ENCODE assay signal across 13 cellular contexts in genomic region chr7:129067943-129068548, GRCh38.
"Had no signal": no experiment of that assay in that cellular context is flagged by ENCODE, and none has a peak within 500 bp of the region (broad histone marks: within the 10 kb centered on the region; RNA-seq: fewer than 3 reads in every experiment).

No MANE protein-coding gene starts in this region.

- H3K27ac ChIP-seq: parathyroid adenoma, thyroid gland had no signal

- H3K36me3 Mint-ChIP-seq: activated naive CD8-positive, alpha-beta T cell; immature natural killer cell; memory B cell; naive thymus-derived CD4-positive, alpha-beta T cell; stimulated activated naive B cell treated with anti-CD40 and anti-IgM and Interleukin-4, amounts not matched to agents 10 μg/mL and 1 μg/mL and 100 μg/mL, for 72 hours had no signal

- H3K4me3 Mint-ChIP-seq: activated naive CD8-positive, alpha-beta T cell; effector memory CD8-positive, alpha-beta T cell; immature natural killer cell; memory B cell; naive thymus-derived CD4-positive, alpha-beta T cell; stimulated activated naive B cell treated with anti-CD40 and anti-IgM and Interleukin-4, amounts not matched to agents 10 μg/mL and 1 μg/mL and 100 μg/mL, for 72 hours had no signal

- H2AFZ ChIP-seq: parathyroid adenoma had no signal

- H3K4me1 ChIP-seq: thyroid gland had no signal

- H3K27me3 ChIP-seq: thyroid gland had no signal

- H3K79me2 ChIP-seq: parathyroid adenoma had no signal

- H3K4me3 ChIP-seq: spleen, thyroid gland had no signal

- H3K27ac Mint-ChIP-seq: activated naive CD8-positive, alpha-beta T cell; effector memory CD8-positive, alpha-beta T cell; immature natural killer cell; memory B cell; naive thymus-derived CD4-positive, alpha-beta T cell; stimulated activated naive B cell treated with anti-CD40 and anti-IgM and Interleukin-4, amounts not matched to agents 10 μg/mL and 1 μg/mL and 100 μg/mL, for 72 hours had no signal

- H3K9ac ChIP-seq: parathyroid adenoma had no signal

- H3K9me3 ChIP-seq: thyroid gland had no signal

- H3K9me3 Mint-ChIP-seq: effector memory CD8-positive, alpha-beta T cell; memory B cell; stimulated activated naive B cell treated with anti-CD40 and anti-IgM and Interleukin-4, amounts not matched to agents 10 μg/mL and 1 μg/mL and 100 μg/mL, for 72 hours had no signal

- H3K36me3 ChIP-seq: spleen, thyroid gland had no signal

- DNase-seq: activated CD4-positive, CD25-positive, alpha-beta regulatory T cell treated with anti-CD3 and anti-CD28 coated beads, Interleukin-2, amount 50 U/mL, for 72 hours; cerebellar nuclear complex; cortex of kidney; effector memory CD8-positive, alpha-beta T cell; immature natural killer cell; naive thymus-derived CD4-positive, alpha-beta T cell; spleen; stimulated activated CD4-positive, alpha-beta T cell treated with anti-CD3 and anti-CD28 coated beads, Interleukin-4, amount 100 ng/mL, for 4 hours; stimulated activated naive B cell treated with anti-CD40 and anti-IgM and Interleukin-4, amounts not matched to agents 10 μg/mL and 1 μg/mL and 100 μg/mL, for 72 hours; thyroid gland had no signal
